ENCODE assay signal across 2 cellular contexts in genomic region chr11:41404109-41404508, GRCh38.
TF ChIP-seq lines count a peak whose summit lies in the region.

No MANE protein-coding gene starts in this region.

TF ChIP-seq in liver, 16 proteins besides CTCF, POLR2A, EP300 and RAD21 (continued from another document):
- TF ChIP-seq REST (IDR thresholded peaks at IDR 0.05) (peak; percentile 16), RXRA (IDR thresholded peaks at IDR 0.05) (peak in 1 of 2 donors; percentile 13), HNF4A (conservative IDR thresholded peaks at IDR 0.05) (no peak), YY1 (IDR thresholded peaks at IDR 0.05) (peak; percentile 73)

TF ChIP-seq in HepG2, 621 proteins besides CTCF, POLR2A, EP300 and RAD21 (continued from another document):
- TF ChIP-seq NFAT5 (CRISPR knock-in tag; IDR thresholded peaks at IDR 0.05) (no peak), ZNF713 (CRISPR knock-in tag; IDR thresholded peaks at IDR 0.05) (no peak), ZNF3 (CRISPR knock-in tag; IDR thresholded peaks at IDR 0.05) (no peak), ZNF501 (CRISPR knock-in tag; IDR thresholded peaks at IDR 0.05) (no peak), MIER3 (CRISPR knock-in tag; IDR thresholded peaks at IDR 0.05; ENCODE audit: borderline replicate concordance) (no peak), ZNF34 (CRISPR knock-in tag; IDR thresholded peaks at IDR 0.05; ENCODE audit: borderline replicate concordance) (no peak), ZSCAN31 (CRISPR knock-in tag; IDR thresholded peaks at IDR 0.05; ENCODE audit: low read depth) (no peak)
- TF ChIP-seq, protein P1, sequence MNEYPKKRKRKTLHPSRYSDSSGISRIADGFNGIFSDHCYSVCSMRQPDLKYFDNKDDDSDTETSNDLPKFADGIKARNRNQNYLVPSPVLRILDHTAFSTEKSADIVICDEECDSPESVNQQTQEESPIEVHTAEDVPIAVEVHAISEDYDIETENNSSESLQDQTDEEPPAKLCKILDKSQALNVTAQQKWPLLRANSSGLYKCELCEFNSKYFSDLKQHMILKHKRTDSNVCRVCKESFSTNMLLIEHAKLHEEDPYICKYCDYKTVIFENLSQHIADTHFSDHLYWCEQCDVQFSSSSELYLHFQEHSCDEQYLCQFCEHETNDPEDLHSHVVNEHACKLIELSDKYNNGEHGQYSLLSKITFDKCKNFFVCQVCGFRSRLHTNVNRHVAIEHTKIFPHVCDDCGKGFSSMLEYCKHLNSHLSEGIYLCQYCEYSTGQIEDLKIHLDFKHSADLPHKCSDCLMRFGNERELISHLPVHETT (CRISPR knock-in tag; conservative IDR thresholded peaks at IDR 0.05) = no peak
- TF ChIP-seq, protein P2, sequence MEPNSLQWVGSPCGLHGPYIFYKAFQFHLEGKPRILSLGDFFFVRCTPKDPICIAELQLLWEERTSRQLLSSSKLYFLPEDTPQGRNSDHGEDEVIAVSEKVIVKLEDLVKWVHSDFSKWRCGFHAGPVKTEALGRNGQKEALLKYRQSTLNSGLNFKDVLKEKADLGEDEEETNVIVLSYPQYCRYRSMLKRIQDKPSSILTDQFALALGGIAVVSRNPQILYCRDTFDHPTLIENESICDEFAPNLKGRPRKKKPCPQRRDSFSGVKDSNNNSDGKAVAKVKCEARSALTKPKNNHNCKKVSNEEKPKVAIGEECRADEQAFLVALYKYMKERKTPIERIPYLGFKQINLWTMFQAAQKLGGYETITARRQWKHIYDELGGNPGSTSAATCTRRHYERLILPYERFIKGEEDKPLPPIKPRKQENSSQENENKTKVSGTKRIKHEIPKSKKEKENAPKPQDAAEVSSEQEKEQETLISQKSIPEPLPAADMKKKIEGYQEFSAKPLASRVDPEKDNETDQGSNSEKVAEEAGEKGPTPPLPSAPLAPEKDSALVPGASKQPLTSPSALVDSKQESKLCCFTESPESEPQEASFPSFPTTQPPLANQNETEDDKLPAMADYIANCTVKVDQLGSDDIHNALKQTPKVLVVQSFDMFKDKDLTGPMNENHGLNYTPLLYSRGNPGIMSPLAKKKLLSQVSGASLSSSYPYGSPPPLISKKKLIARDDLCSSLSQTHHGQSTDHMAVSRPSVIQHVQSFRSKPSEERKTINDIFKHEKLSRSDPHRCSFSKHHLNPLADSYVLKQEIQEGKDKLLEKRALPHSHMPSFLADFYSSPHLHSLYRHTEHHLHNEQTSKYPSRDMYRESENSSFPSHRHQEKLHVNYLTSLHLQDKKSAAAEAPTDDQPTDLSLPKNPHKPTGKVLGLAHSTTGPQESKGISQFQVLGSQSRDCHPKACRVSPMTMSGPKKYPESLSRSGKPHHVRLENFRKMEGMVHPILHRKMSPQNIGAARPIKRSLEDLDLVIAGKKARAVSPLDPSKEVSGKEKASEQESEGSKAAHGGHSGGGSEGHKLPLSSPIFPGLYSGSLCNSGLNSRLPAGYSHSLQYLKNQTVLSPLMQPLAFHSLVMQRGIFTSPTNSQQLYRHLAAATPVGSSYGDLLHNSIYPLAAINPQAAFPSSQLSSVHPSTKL (CRISPR knock-in tag; IDR thresholded peaks at IDR 0.05) = no peak
